24 cellular contexts compared by ENCODE assay signal in genomic region chr2:64189167-64189566, GRCh38. TPM values are rescaled to one million over a fixed set of nuclear protein-coding genes. Genes with fewer than 3 reads are reported as not detected.
DNase-seq lines count a peak whose midpoint lies in the region; ATAC-seq, FAIRE-seq and TF ChIP-seq lines count a peak whose summit lies in the region.
"Had no signal": no experiment of that assay in that cellular context is flagged by ENCODE, and none has a peak within 500 bp of the region (broad histone marks: within the 10 kb centered on the region; RNA-seq: fewer than 3 reads in every experiment).

No MANE protein-coding gene starts in this region.

- CTCF ChIA-PET in Caco-2 (lab: Charles Lee): no interaction called here
- CTCF ChIA-PET in H1 (lab: Charles Lee; ENCODE audit: partially characterized antibody): interaction anchor here (1.5 kb wide), 1 partner anchor 299 kb away, joined by 3 read pairs; no protein-coding TSS in a partner anchor
- CTCF ChIA-PET in activated naive CD4-positive, alpha-beta T cell treated with anti-CD3 and anti-CD28 coated beads for 36 hours (lab: Charles Lee): interaction anchor here (0.7 kb wide), 2 partner anchors 41 to 148 kb away, joined by 3 to 4 read pairs; no protein-coding TSS in a partner anchor

- H3K36me3 Mint-ChIP-seq in Caco-2 (ENCODE audit: insufficient read depth, unreplicated experiment): no peaks in the 10 kb centered on the region
- no peaks in the 10 kb centered on the region for H3K36me3 Mint-ChIP-seq in activated naive CD4-positive, alpha-beta T cell treated with anti-CD3 and anti-CD28 coated beads for 36 hours (ENCODE audit: low read depth)

- intact Hi-C loops in Caco-2 (cut with micrococcal nuclease; ENCODE audit: unreplicated experiment): no loop called here
- intact Hi-C loops in activated naive CD4-positive, alpha-beta T cell treated with anti-CD3 and anti-CD28 coated beads for 36 hours (cut with micrococcal nuclease): no loop called here

- H2BK5ac ChIP-seq in H1 (ENCODE audit: low read depth, low read length): no peak overlapping the region

- no peak overlapping the region for H4K5ac ChIP-seq in H1 (ENCODE audit: insufficient read length, low read depth, low read length)

- H3K27ac ChIP-seq in OCI-LY1 (ENCODE audit: low read depth, low read length, poor library complexity, severe bottlenecking) (peak overlapping the region; percentile 52), H1 (ENCODE audit: low read depth, low read length) (no peak overlapping the region), neutrophil (peak overlapping the region; percentile 95)
- H3K27ac ChIP-seq: 22Rv1, Peyer's patch had no signal

- H3K4me2 ChIP-seq in OCI-LY1 (ENCODE audit: low read length) (peak overlapping the region; percentile 75), H1 (ENCODE audit: insufficient read depth in 1 of 2, low read depth in 2 of 2, low read length in 2 of 2) (no peak overlapping the region)

- no peak overlapping the region for H3K23ac ChIP-seq in H1 (ENCODE audit: insufficient read length)

- H2AK5ac ChIP-seq in H1 (ENCODE audit: low read depth, low read length): no peak overlapping the region

- TF ChIP-seq RAD21 in H1 (IDR thresholded peaks at IDR 0.05 in 1 of 2, conservative IDR thresholded peaks at IDR 0.05 in 1 of 2; ENCODE audit: low read depth in 2 of 2, low read length in 2 of 2): no peak

- H4K91ac ChIP-seq in H1 (replicated peaks; ENCODE audit: insufficient read length, low read length): peak overlapping the region; percentile 44

- H3K23me2 ChIP-seq in H1 (ENCODE audit: low read depth, low read length): no peaks in the 10 kb centered on the region

- H3K9me3 Mint-ChIP-seq in Caco-2 (ENCODE audit: unreplicated experiment): peaks cover 10% of the 10 kb centered on the region
- H3K9me3 Mint-ChIP-seq in activated naive CD4-positive, alpha-beta T cell treated with anti-CD3 and anti-CD28 coated beads for 36 hours: no peaks in the 10 kb centered on the region

- TF ChIP-seq EP300 in H1 (IDR thresholded peaks at IDR 0.05; ENCODE audit: borderline replicate concordance in 1 of 2, low read depth in 2 of 2, low read length in 2 of 2): no peak

- H4K20me1 ChIP-seq in OCI-LY1 (ENCODE audit: insufficient read depth, low read length): no peaks in the 10 kb centered on the region
- H4K20me1 ChIP-seq in H1 (replicated peaks in 1 of 2; ENCODE audit: control insufficient read depth in 1 of 2, insufficient read depth in 2 of 2, low read length in 2 of 2): no peaks in the 10 kb centered on the region

- H2BK20ac ChIP-seq in H1 (ENCODE audit: low read length): no peak overlapping the region

- no peaks in the 10 kb centered on the region for H3K27me3 Mint-ChIP-seq in Caco-2 (ENCODE audit: insufficient read depth, unreplicated experiment)
- peaks cover 3% of the 10 kb centered on the region for H3K27me3 Mint-ChIP-seq in activated naive CD4-positive, alpha-beta T cell treated with anti-CD3 and anti-CD28 coated beads for 36 hours (ENCODE audit: low read depth)

- H3K18ac ChIP-seq in H1 (ENCODE audit: extremely low read depth, low read length): no peak overlapping the region

- no peak for ATAC-seq in GM19467 (IDR thresholded peaks at IDR 0.05; ENCODE audit: unreplicated experiment)
- no peak for ATAC-seq in GM18868 (IDR thresholded peaks at IDR 0.05; ENCODE audit: unreplicated experiment)
- ATAC-seq: K562 had no signal

- H3K4me1 ChIP-seq in Caco-2: 0 out of 2 replicates have a peak, but pooled peaks cover 6% of the 10 kb centered on the region
- peaks cover 28% of the 10 kb centered on the region for H3K4me1 ChIP-seq in OCI-LY1 (ENCODE audit: insufficient read depth, low read length, severe bottlenecking)
- peaks cover 0 to 4% (median 3%) of the 10 kb centered on the region in 4 experiments; a peak in 5 of 7 replicates for H3K4me1 ChIP-seq in H1 (replicated peaks in 1 of 4; ENCODE audit: control insufficient read depth in 3 of 4, insufficient read depth in 4 of 4, low read length in 3 of 4)
- H3K4me1 ChIP-seq in neutrophil (ENCODE audit: control insufficient read depth in 1 of 2, insufficient read depth in 1 of 2, low read depth in 1 of 2, low read length in 1 of 2): peaks cover 81 to 82% of the 10 kb centered on the region in 2 experiments

- H2BK12ac ChIP-seq in H1 (ENCODE audit: low read depth, low read length): no peak overlapping the region

- H2BK120ac ChIP-seq in H1 (replicated peaks; ENCODE audit: low read depth, low read length): no peak overlapping the region

- no TSS peak for BruUV-seq in Caco-2 (replicated peaks; lab: Mats Ljungman, UMichigan)

- H3K4ac ChIP-seq in H1 (replicated peaks; ENCODE audit: insufficient read length, low read depth, low read length): no peak overlapping the region

- peak overlapping the region; percentile 36 for H3K27ac Mint-ChIP-seq in Caco-2 (ENCODE audit: unreplicated experiment)
- no peak overlapping the region for H3K27ac Mint-ChIP-seq in activated naive CD4-positive, alpha-beta T cell treated with anti-CD3 and anti-CD28 coated beads for 36 hours

- no peaks in the 10 kb centered on the region for H3F3A ChIP-seq in OCI-LY1 (ENCODE audit: insufficient read depth, low read length)

- 80% methylated on average over 10 of the region's 10 CpGs; no CpG with 5 or more reads in 1 of the 2 experiments for WGBS in H1 (ENCODE audit: extremely low coverage in 1 of 2, insufficient coverage in 1 of 2, insufficient read length in 1 of 2, insufficient replicate concordance in 2 of 2, low coverage in 1 of 2, low lambda C conversion rate in 2 of 2, missing lambda C conversion rate in 1 of 2), 2 experiments

- peak overlapping the region; percentile 46; the same call in 1 of the 2 replicates for H3K9ac ChIP-seq in OCI-LY1 (ENCODE audit: low read length)
- H3K9ac ChIP-seq in H1 (replicated peaks in 1 of 4; ENCODE audit: extremely low read depth in 1 of 4, low read depth in 3 of 4, low read length in 3 of 4): no peak overlapping the region

- H3K4me3 ChIP-seq in Caco-2 (ENCODE audit: low read depth, low read length) (no peak overlapping the region), OCI-LY1 (ENCODE audit: low read depth, low read length, poor library complexity, severe bottlenecking) (peak overlapping the region; percentile 50), H1 (ENCODE audit: extremely low read depth in 1 of 4, insufficient read depth in 2 of 4, low read depth in 3 of 4, low read length in 4 of 4) (no peak overlapping the region), neutrophil (ENCODE audit: low read depth in 1 of 2, low read length in 1 of 2) (no peak overlapping the region)
- H3K4me3 ChIP-seq: K562, Peyer's patch had no signal

- H3K9me3 ChIP-seq in Caco-2 (no peaks in the 10 kb centered on the region; the same call in 1 of the 2 replicates), OCI-LY1 (ENCODE audit: low read length) (no peaks in the 10 kb centered on the region), H1 (ENCODE audit: insufficient read depth in 2 of 2, low read depth in 1 of 2, low read length in 1 of 2) (no peaks in the 10 kb centered on the region), neutrophil (no peaks in the 10 kb centered on the region)
- H3K9me3 ChIP-seq: Peyer's patch had no signal

- no peaks in the 10 kb centered on the region for H3K79me1 ChIP-seq in H1 (ENCODE audit: low read depth, low read length)

- H2BK15ac ChIP-seq in H1 (ENCODE audit: low read length): no peak overlapping the region

- TF ChIP-seq CTCF in Caco-2 (IDR thresholded peaks at IDR 0.05; ENCODE audit: insufficient read depth in 1 of 2, low read depth in 1 of 2, low read length in 1 of 2, severe bottlenecking in 1 of 2, unreplicated experiment in 1 of 2) (no peak), OCI-LY1 (IDR thresholded peaks at IDR 0.05; ENCODE audit: low read length) (no peak), H1 (IDR thresholded peaks at IDR 0.05; ENCODE audit: control extremely low read depth in 1 of 3, insufficient read depth in 1 of 3, low read depth in 1 of 3, low read length in 3 of 3) (no peak), neutrophil (IDR thresholded peaks at IDR 0.05) (no peak)

- no peaks in the 10 kb centered on the region for H3K27me3 ChIP-seq in Caco-2 (replicated peaks; ENCODE audit: control insufficient read depth, insufficient read depth, low read length)
- H3K27me3 ChIP-seq in OCI-LY1 (ENCODE audit: insufficient read depth, low read length): no peaks in the 10 kb centered on the region
- H3K27me3 ChIP-seq in H1 (replicated peaks in 1 of 4; ENCODE audit: control insufficient read depth in 3 of 4, extremely low read depth in 1 of 4, insufficient read depth in 3 of 4, low read length in 3 of 4): no peaks in the 10 kb centered on the region
- no peaks in the 10 kb centered on the region for H3K27me3 ChIP-seq in neutrophil
- H3K27me3 ChIP-seq: Peyer's patch had no signal

- H3K36me3 ChIP-seq in Caco-2 (ENCODE audit: control insufficient read depth, insufficient read depth, low read length) (no peaks in the 10 kb centered on the region), OCI-LY1 (ENCODE audit: insufficient read depth, low read length) (no peaks in the 10 kb centered on the region), H1 (ENCODE audit: control insufficient read depth in 2 of 4, insufficient read depth in 4 of 4, low read length in 3 of 4) (no peaks in the 10 kb centered on the region), neutrophil (no peaks in the 10 kb centered on the region)
- H3K36me3 ChIP-seq: Peyer's patch had no signal

- no peak for TF ChIP-seq POLR2A in H1 (IDR thresholded peaks at IDR 0.05; ENCODE audit: control extremely low read depth in 1 of 2, low read depth in 2 of 2, low read length in 2 of 2)

- H3K4me1 Mint-ChIP-seq in Caco-2 (ENCODE audit: low read depth, unreplicated experiment): peaks cover 9% of the 10 kb centered on the region
- peaks cover 30% of the 10 kb centered on the region for H3K4me1 Mint-ChIP-seq in activated naive CD4-positive, alpha-beta T cell treated with anti-CD3 and anti-CD28 coated beads for 36 hours (ENCODE audit: low read depth)

- H2AFZ ChIP-seq in OCI-LY1 (ENCODE audit: low read length): no peak overlapping the region
- no peak overlapping the region for H2AFZ ChIP-seq in H1 (ENCODE audit: low read length)

- DNase-seq in Caco-2: no peak
- no peak for DNase-seq in H1 (ENCODE audit: low read depth in 1 of 2, low spot score in 2 of 2)
- DNase-seq in activated naive CD4-positive, alpha-beta T cell treated with anti-CD3 and anti-CD28 coated beads for 36 hours: no peak
- DNase-seq in retina: no peak
- DNase-seq: DMS153, DND-41, H7, NCI-H1105 treated with DMSO at 0.1 percent for 48 hours, NCI-H146, NCI-H1930, NCI-H446 treated with DMSO at 0.1 percent for 48 hours, NCI-H526, NCI-H82, OCI-M1, Peyer's patch, SHP77 treated with DMSO at 0.1 percent for 48 hours had no signal

- H3K14ac ChIP-seq in H1 (ENCODE audit: insufficient read length): no peak overlapping the region

- H3K4me3 Mint-ChIP-seq in Caco-2 (ENCODE audit: unreplicated experiment): no peak overlapping the region
- no peak overlapping the region for H3K4me3 Mint-ChIP-seq in activated naive CD4-positive, alpha-beta T cell treated with anti-CD3 and anti-CD28 coated beads for 36 hours

- H4K8ac ChIP-seq in H1 (ENCODE audit: extremely low read depth, insufficient read depth, low read length): no peak overlapping the region; the same call in 1 of the 2 replicates

- FAIRE-seq in H1 (lab: Jason Lieb, UNC): no peak
- FAIRE-seq: GM18507, HTR-8/SVneo had no signal

- no peak overlapping the region for H3K56ac ChIP-seq in H1 (replicated peaks; ENCODE audit: insufficient read length, low read depth, low read length)

- H3K79me2 ChIP-seq in OCI-LY1 (ENCODE audit: insufficient read depth, low read length) (no peaks in the 10 kb centered on the region), H1 (ENCODE audit: control insufficient read depth in 1 of 2, insufficient read depth in 2 of 2, low read length in 2 of 2) (no peaks in the 10 kb centered on the region)

- POLR2A ChIA-PET in Caco-2 (lab: Charles Lee) (no interaction called here), H1 (lab: Charles Lee; ENCODE audit: partially characterized antibody) (no interaction called here)

- H3K9me2 ChIP-seq in OCI-LY1 (ENCODE audit: low read depth, low read length): no peaks in the 10 kb centered on the region

RNA-seq across cellular contexts. Expression of gene PELI1, which starts 44.9 kb away (rescaled TPM):
- 64.1 and 69.2 TPM in 2 replicates for total RNA-seq in Caco-2 (2022)
- total RNA-seq in H1 (2021; fragmentation: NEBNext Ultra II Directional; extraction: Animal tissue kit (Norgen Biotek cat#: 25700)): 57.1 and 57.2 TPM in 2 replicates
- 17.1 and 21.8 TPM in 2 replicates for polyA plus RNA-seq in H1 (2011; rRNA removed)
- 31.5 TPM for polyA plus RNA-seq in H1 (2011; cell fraction: cytosol; rRNA removed)
- polyA plus RNA-seq in H1 (2011; cell fraction: nucleus; rRNA removed): 20.5 TPM
- polyA plus RNA-seq in H1 (2012, experiment 1 of 2): 21.2 to 39.2 TPM (median 25.6 TPM) in 4 replicates
- polyA plus RNA-seq in H1 (2012, experiment 2 of 2): 3.4 TPM
- polyA plus RNA-seq in H1 (2013, experiment 1 of 2): 26.7 TPM
- 27.3 TPM for polyA plus RNA-seq in H1 (2013, experiment 2 of 2)
- polyA minus RNA-seq in H1 (2011; rRNA and poly(A)+ RNA removed): 31.0 and 38.5 TPM in 2 replicates
- 43.7 TPM for polyA minus RNA-seq in H1 (2011; cell fraction: cytosol; rRNA and poly(A)+ RNA removed)
- 82.6 TPM for polyA minus RNA-seq in H1 (2011; cell fraction: nucleus; rRNA and poly(A)+ RNA removed)
- 10 to 100 TPM; 25.7 to 28.0 TPM for total RNA-seq in activated naive CD4-positive, alpha-beta T cell treated with anti-CD3 and anti-CD28 coated beads for 36 hours
